8 cellular contexts compared by ENCODE assay signal in the genomic region with DNA sequence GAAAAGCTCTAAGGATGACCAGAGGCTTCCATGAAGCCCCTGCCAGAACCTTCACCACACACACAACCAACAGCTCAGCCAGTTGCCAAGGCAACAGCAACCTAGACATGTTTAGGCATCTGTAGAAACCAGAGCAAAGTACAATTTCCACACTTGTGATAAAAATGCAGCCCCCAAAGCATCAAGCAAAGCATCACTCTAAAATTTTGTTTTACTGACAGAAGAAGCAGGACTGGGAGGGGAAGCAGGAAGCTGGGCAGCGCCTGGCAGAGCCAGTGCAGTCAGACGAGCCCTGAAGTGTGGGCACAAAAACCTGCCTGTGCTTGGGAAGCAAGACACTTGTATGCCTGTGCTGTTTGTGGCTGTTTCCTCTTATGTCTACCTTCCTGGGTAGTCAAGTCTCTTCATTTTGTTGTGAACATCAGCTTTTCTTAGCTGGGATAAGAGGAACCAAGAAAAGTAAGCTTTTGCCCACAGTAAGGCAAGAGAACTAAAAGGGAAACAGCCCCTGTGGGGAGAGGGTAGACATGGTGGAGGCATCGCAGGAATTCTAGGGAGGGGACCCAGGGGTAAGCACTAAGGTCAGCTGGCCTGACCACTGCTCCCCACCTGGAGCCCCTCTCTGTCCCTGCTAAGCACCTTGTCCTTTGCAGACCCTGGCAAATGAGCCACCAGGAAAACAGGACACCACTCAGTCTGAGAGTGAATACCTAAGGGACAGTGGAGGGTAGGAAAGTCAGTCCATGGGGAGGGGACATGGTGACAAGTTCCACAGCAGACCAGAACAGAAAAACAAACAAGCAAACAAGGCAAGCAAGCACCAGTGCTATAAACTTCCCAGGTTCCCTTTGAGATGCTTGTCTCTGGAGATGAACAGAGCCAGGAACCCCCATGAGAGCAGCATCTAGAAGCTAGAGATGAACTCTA. TPM values are rescaled to one million over a fixed set of nuclear protein-coding genes. Genes with fewer than 3 reads are reported as not detected.
DNase-seq lines count a peak whose midpoint lies in the region; ATAC-seq lines count a peak whose summit lies in the region.

No MANE protein-coding gene starts in this region.

- H3K36me3 ChIP-seq in MG63 = no peaks in the 10 kb centered on the region

- peak overlapping the region; percentile 58 for H3K27ac ChIP-seq in epithelial cell of prostate

- no peaks in the 10 kb centered on the region for H3K9me3 ChIP-seq in MG63

- no peaks in the 10 kb centered on the region for H3K27me3 ChIP-seq in MG63

- no peak overlapping the region for H3K4me3 ChIP-seq in MG63

- ATAC-seq in GM21528 (IDR thresholded peaks at IDR 0.05; ENCODE audit: low FRiP score, unreplicated experiment) (no peak), HG02840 (IDR thresholded peaks at IDR 0.05; ENCODE audit: low FRiP score, unreplicated experiment) (no peak)

- DNase-seq in EH (ENCODE audit: low read depth) = peak; percentile 55
- peak; percentile 56 for DNase-seq in RPMI7951 (ENCODE audit: low read depth)
- no peak for DNase-seq in epithelial cell of prostate (ENCODE audit: low read depth, low spot score)
- DNase-seq in occipital lobe (lab: John Stamatoyannopoulos, UW) = peak; percentile 18
- no peak for DNase-seq in NCI-H345 treated with DMSO at 0.1 percent for 48 hours (lab: John Stamatoyannopoulos, UW; ENCODE audit: unreplicated experiment)
- DNase-seq in MG63 = no peak

RNA-seq across cellular contexts. Expression of gene PACSIN2, which starts 13.4 kb away (rescaled TPM):
- 26.6 and 32.0 TPM in 2 replicates for total RNA-seq in RPMI7951 (2014; rRNA removed; shearing (Covaris generic))
- total RNA-seq in occipital lobe = 19.2 TPM
- total RNA-seq in MG63 (2014; rRNA removed; shearing (Covaris generic); ENCODE audit: low replicate concordance) = 45.4 and 46.2 TPM in 2 replicates

Comparison
In these comparisons a context has a peak if more than half of its experiments do, and no peak if none do; other contexts are left out.
1. DNase-seq: peak in EH (single experiment), RPMI7951 (single experiment) and occipital lobe (single experiment); none in epithelial cell of prostate (single experiment), NCI-H345 treated with DMSO at 0.1 percent for 48 hours (single experiment) and MG63 (single experiment).